Comparison of ENCODE assay signal across 14 cellular contexts in the genomic region with DNA sequence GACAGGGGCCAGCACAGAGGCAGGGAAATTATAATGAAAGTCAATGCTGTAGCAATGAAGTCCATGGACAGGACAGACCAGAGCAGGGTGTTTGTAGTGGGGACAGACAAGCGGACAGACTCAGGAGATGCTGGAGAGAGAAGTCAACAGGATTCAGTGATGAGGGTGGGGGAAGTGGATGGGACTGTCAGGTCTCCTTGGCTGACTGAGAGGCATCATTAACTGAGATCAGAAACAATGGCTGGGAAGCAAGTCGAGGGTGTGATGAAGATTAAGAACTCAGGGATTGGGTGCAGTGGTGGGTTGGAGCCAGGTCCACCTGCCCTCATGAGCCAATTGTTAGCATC. TPM values are rescaled to one million over a fixed set of nuclear protein-coding genes. Genes with fewer than 3 reads are reported as not detected.
A peak's percentile ranks its signal among the peaks of the same experiment; 100 is the strongest.
DNase-seq lines count a peak whose midpoint lies in the region; ATAC-seq, FAIRE-seq and TF ChIP-seq lines count a peak whose summit lies in the region.
"Had no signal": no experiment of that assay in that cellular context is flagged by ENCODE, and none has a peak within 500 bp of the region (broad histone marks: within the 10 kb centered on the region; RNA-seq: fewer than 3 reads in every experiment).

No MANE protein-coding gene starts in this region.

- H3K4me3 ChIP-seq in keratinocyte (ENCODE audit: control insufficient read depth in 2 of 3, extremely low read depth in 1 of 3, insufficient read depth in 2 of 3, low read depth in 1 of 3, low read length in 3 of 3) (no peak overlapping the region), colonic mucosa (no peak overlapping the region), PC-3 (ENCODE audit: low read length) (no peak overlapping the region)
- H3K4me3 ChIP-seq: lung had no signal

- CTCF ChIA-PET in PC-3 (lab: Charles Lee): no interaction called here

- peak; percentile 35 for TF ChIP-seq POLR2A in GM15510 (IDR thresholded peaks at IDR 0.05; ENCODE audit: borderline replicate concordance, extremely low read depth, insufficient read length)

- H2AFZ ChIP-seq in keratinocyte (ENCODE audit: control insufficient read depth, low read length) (no peak overlapping the region), PC-3 (ENCODE audit: low read length) (no peak overlapping the region)

- ATAC-seq in GM21390 (IDR thresholded peaks at IDR 0.05; ENCODE audit: unreplicated experiment) (peak; percentile 3), HG03460 (IDR thresholded peaks at IDR 0.05; ENCODE audit: unreplicated experiment) (peak; percentile 20), PC-3 (no peak)

- H3K79me2 ChIP-seq in keratinocyte (ENCODE audit: control insufficient read depth, insufficient read depth, low read length): peaks cover 3% of the 10 kb centered on the region
- peaks cover 37% of the 10 kb centered on the region for H3K79me2 ChIP-seq in PC-3 (ENCODE audit: low read length)

- H3K9ac ChIP-seq in keratinocyte (ENCODE audit: control insufficient read depth, extremely low read depth, insufficient read depth, low read length) (no peak overlapping the region), colonic mucosa (ENCODE audit: low read depth in 2 of 2, low read length in 2 of 2) (no peak overlapping the region), PC-3 (ENCODE audit: low read length) (no peak overlapping the region)

- H4K20me1 ChIP-seq in keratinocyte (ENCODE audit: control insufficient read depth, extremely low read depth, insufficient read depth, low read length) (no peaks in the 10 kb centered on the region), PC-3 (ENCODE audit: low read length) (no peaks in the 10 kb centered on the region)

- H3F3A ChIP-seq in PC-3 (ENCODE audit: low read length, unreplicated experiment): no peaks in the 10 kb centered on the region

- H3K9me2 ChIP-seq in PC-3 (replicated peaks; ENCODE audit: low read length): no peaks in the 10 kb centered on the region

- H3K27me3 ChIP-seq in keratinocyte (ENCODE audit: control insufficient read depth, extremely low read depth, insufficient read depth, low read length) (no peaks in the 10 kb centered on the region), colonic mucosa (no peaks in the 10 kb centered on the region), PC-3 (ENCODE audit: low read length) (no peaks in the 10 kb centered on the region)

- TF ChIP-seq CTCF in keratinocyte (optimal IDR thresholded peaks at IDR 0.05 in 1 of 3, IDR thresholded peaks at IDR 0.05 in 1 of 3, conservative IDR thresholded peaks at IDR 0.05 in 1 of 3; ENCODE audit: extremely low read depth in 1 of 3, insufficient read depth in 2 of 3, low read length in 3 of 3) (no peak), colonic mucosa (IDR thresholded peaks at IDR 0.05) (no peak), PC-3 (conservative IDR thresholded peaks at IDR 0.05; ENCODE audit: low read depth, low read length) (no peak)

- DNase-seq in keratinocyte (ENCODE audit: low read depth, low spot score): no peak
- no peak for DNase-seq in colonic mucosa
- DNase-seq in PC-3: no peak
- DNase-seq in inferior parietal cortex (ENCODE audit: extremely low spot score): no peak
- DNase-seq: activated CD4-positive, alpha-beta T cell treated with anti-CD3 and anti-CD28 coated beads for 1 hour; anterior cingulate cortex; endodermal cell; HCEC 1CT; NCI-H524; posterior cingulate gyrus had no signal

- no peaks in the 10 kb centered on the region for H3K9me1 ChIP-seq in keratinocyte (ENCODE audit: control insufficient read depth, extremely low read depth, insufficient read depth, low read length)

- no TSS peak for BruUV-seq in PC-3 (replicated peaks; lab: Mats Ljungman, UMichigan)

- H3K9me3 ChIP-seq in keratinocyte (ENCODE audit: control insufficient read depth, low read depth, low read length) (no peaks in the 10 kb centered on the region), colonic mucosa (no peaks in the 10 kb centered on the region), PC-3 (ENCODE audit: low read length) (no peaks in the 10 kb centered on the region)

- dilution Hi-C loops in keratinocyte (cut with MboI; ENCODE audit: extremely low pct_ligation_motif_present, low sequenced_read_pairs): no loop called here

- POLR2A ChIA-PET in PC-3 (lab: Charles Lee; ENCODE audit: unreplicated experiment): no interaction called here

- H3K4me2 ChIP-seq in keratinocyte (ENCODE audit: control insufficient read depth, extremely low read depth, insufficient read depth, low read depth, low read length) (no peak overlapping the region), PC-3 (ENCODE audit: low read length) (no peak overlapping the region)

- intact Hi-C loops in colonic mucosa (cut with DNase I): no loop called here
- intact Hi-C loops in PC-3 (cut with micrococcal nuclease): no loop called here

- H3K4me1 ChIP-seq in keratinocyte (ENCODE audit: control insufficient read depth, extremely low read depth, insufficient read depth, low read length) (peaks cover 10% of the 10 kb centered on the region), colonic mucosa (no peaks in the 10 kb centered on the region), PC-3 (ENCODE audit: insufficient read depth, low read length) (no peaks in the 10 kb centered on the region; the same call in 1 of the 2 replicates)

- peaks cover 8 to 12% of the 10 kb centered on the region in 2 experiments for H3K36me3 ChIP-seq in keratinocyte (ENCODE audit: control insufficient read depth in 2 of 2, extremely low read depth in 1 of 2, insufficient read depth in 2 of 2, low read length in 2 of 2)
- peaks cover 4% of the 10 kb centered on the region for H3K36me3 ChIP-seq in colonic mucosa
- H3K36me3 ChIP-seq in PC-3 (ENCODE audit: low read depth, low read length): peaks cover 16% of the 10 kb centered on the region; the same call in 1 of the 2 replicates

- peak; percentile 17 for FAIRE-seq in keratinocyte (lab: Jason Lieb, UNC)

- H3K27ac ChIP-seq in keratinocyte (ENCODE audit: control insufficient read depth, insufficient read depth, low read length): no peak overlapping the region
- H3K27ac ChIP-seq in colonic mucosa: no peak overlapping the region
- no peak overlapping the region for H3K27ac ChIP-seq in PC-3 (ENCODE audit: low read length)

RNA-seq across cellular contexts. Expression of a gene that starts 25.5 kb away (rescaled TPM):
- 15.6 to 38.6 TPM (median 32.6 TPM) in 3 replicates for polyA plus RNA-seq in keratinocyte
- polyA plus RNA-seq in keratinocyte (2011; ENCODE audit: low read depth): 18.5 TPM
- 9.7 and 31.0 TPM in 2 replicates for polyA plus RNA-seq in keratinocyte (2011; cell fraction: cytosol; rRNA removed)
- 43.2 and 51.9 TPM in 2 replicates for polyA plus RNA-seq in keratinocyte (2011; cell fraction: nucleus; rRNA removed)
- polyA plus RNA-seq in keratinocyte (2012; ENCODE audit: low replicate concordance): 13.9 and 22.2 TPM in 2 replicates
- polyA minus RNA-seq in keratinocyte: 4.1 to 14.3 TPM (median 7.4 TPM) in 3 replicates
- polyA minus RNA-seq in keratinocyte (2011; cell fraction: cytosol; rRNA and poly(A)+ RNA removed): 7.5 TPM
- 12.2 and 19.2 TPM in 2 replicates for polyA minus RNA-seq in keratinocyte (2011; cell fraction: nucleus; rRNA and poly(A)+ RNA removed)
- total RNA-seq in colonic mucosa (10 to 100 TPM; 16.1 to 25.9 TPM), PC-3 (2014; rRNA removed) (15.2 and 26.9 TPM in 2 replicates)
